Comparison of ENCODE assay signal across 8 cellular contexts in the genomic region with DNA sequence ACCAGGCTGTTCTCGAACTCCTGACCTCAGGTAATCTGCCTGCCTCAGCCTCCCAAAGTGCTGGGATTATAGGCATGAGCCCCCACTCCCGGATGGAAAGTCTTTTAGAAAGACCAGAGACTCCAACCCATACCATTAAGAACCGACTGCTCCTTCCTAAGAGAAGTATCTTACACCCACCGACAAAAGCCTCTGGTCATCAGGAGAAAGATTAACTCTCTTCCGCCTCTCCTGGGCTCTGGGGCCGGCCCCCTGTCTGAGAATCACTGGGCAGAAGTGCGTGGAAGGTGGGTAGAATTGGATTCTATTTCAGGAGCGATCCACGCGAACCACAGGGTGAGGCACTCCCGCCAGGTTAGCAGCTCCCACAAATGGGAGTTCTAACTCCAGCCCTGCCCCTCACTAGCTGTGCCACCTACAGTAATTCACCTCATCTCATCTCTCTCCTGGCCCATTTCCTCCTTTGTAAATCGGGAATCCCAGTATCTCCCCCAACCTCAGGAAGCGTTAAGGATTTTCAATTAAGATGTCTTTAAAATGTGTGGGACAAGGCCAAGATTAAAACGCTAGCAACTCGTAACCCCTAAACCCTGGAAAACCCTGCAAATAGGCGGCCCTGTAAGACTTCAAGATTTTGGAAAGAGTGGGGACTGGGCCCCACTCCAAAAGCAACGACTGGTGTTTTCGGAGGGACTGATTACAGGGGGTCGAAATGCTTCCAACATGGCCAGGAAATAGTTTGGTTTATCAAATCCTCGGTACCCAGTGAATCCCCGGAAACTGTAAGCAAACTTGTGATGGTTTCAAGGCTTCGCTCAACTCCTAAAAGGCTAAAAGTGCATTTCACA. TPM values are rescaled to one million over a fixed set of nuclear protein-coding genes. Genes with fewer than 3 reads are reported as not detected.
A peak's percentile ranks its signal among the peaks of the same experiment; 100 is the strongest.
DNase-seq lines count a peak whose midpoint lies in the region; ATAC-seq, FAIRE-seq and TF ChIP-seq lines count a peak whose summit lies in the region.

No MANE protein-coding gene starts in this region.

- peak overlapping the region; percentile 99 for H3K4me2 ChIP-seq in Karpas-422 (ENCODE audit: low read depth, low read length, poor library complexity, severe bottlenecking)

- H3K36me3 ChIP-seq in BJ (ENCODE audit: control insufficient read depth, insufficient read depth, low read length) (peaks cover 27% of the 10 kb centered on the region), Karpas-422 (ENCODE audit: insufficient read depth, low read length) (peaks cover 46% of the 10 kb centered on the region)
- peaks cover 30 to 50% (median 38%) of the 10 kb centered on the region in 3 experiments for H3K36me3 ChIP-seq in naive thymus-derived CD4-positive, alpha-beta T cell (ENCODE audit: control insufficient read depth in 2 of 3, insufficient read depth in 3 of 3, low read length in 3 of 3)

- peak overlapping the region; percentile 89 for H3K27ac ChIP-seq in Karpas-422 (ENCODE audit: low read length)
- peak overlapping the region; percentile 96 for H3K27ac ChIP-seq in naive thymus-derived CD4-positive, alpha-beta T cell (ENCODE audit: low read depth, low read length)

- H3K27me3 Mint-ChIP-seq in dendritic cell treated with granulocyte-macrophage colony-stimulating factor and Interleukin-4, amounts not matched to agents 40 ng/mL and 50 ng/mL, for 4 days: no peaks in the 10 kb centered on the region
- H3K27me3 Mint-ChIP-seq in naive thymus-derived CD4-positive, alpha-beta T cell: peaks cover 0 to 5% (median 0%) of the 10 kb centered on the region in 5 donors

- peaks cover 51% of the 10 kb centered on the region for H3K4me1 Mint-ChIP-seq in dendritic cell treated with granulocyte-macrophage colony-stimulating factor and Interleukin-4, amounts not matched to agents 40 ng/mL and 50 ng/mL, for 4 days (ENCODE audit: low read depth)
- H3K4me1 Mint-ChIP-seq in naive thymus-derived CD4-positive, alpha-beta T cell: peaks cover 44 to 77% (median 60%) of the 10 kb centered on the region in 7 donors

- no peak for TF ChIP-seq CTCF in BJ (IDR thresholded peaks at IDR 0.05; ENCODE audit: insufficient read depth, low read depth, low read length)

- H3K9ac ChIP-seq in Karpas-422 (ENCODE audit: low read length): peak overlapping the region; percentile 100

- H3K9me2 ChIP-seq in Karpas-422 (replicated peaks; ENCODE audit: insufficient read depth, low read length): no peaks in the 10 kb centered on the region

- H4K20me1 ChIP-seq in Karpas-422 (ENCODE audit: insufficient read depth, low read depth, low read length): peaks cover 29% of the 10 kb centered on the region

- intact Hi-C loops in dendritic cell treated with granulocyte-macrophage colony-stimulating factor and Interleukin-4, amounts not matched to agents 40 ng/mL and 50 ng/mL, for 4 days (cut with micrococcal nuclease): loop anchor here (1.0 to 10.0 kb wide), 2 partner anchors 15 to 114 kb away; no protein-coding TSS in a partner anchor
- intact Hi-C loops in naive thymus-derived CD4-positive, alpha-beta T cell (cut with micrococcal nuclease): no loop called here

- H3K4me1 ChIP-seq in Karpas-422 (ENCODE audit: low read length): peaks cover 34% of the 10 kb centered on the region
- H3K4me1 ChIP-seq in naive thymus-derived CD4-positive, alpha-beta T cell (ENCODE audit: control insufficient read depth in 2 of 2, insufficient read depth in 2 of 2, low read length in 2 of 2): peaks cover 36 to 52% of the 10 kb centered on the region in 2 donors

- no peak for ATAC-seq in naive thymus-derived CD4-positive, alpha-beta T cell
- ATAC-seq in GM21717 (IDR thresholded peaks at IDR 0.05; ENCODE audit: unreplicated experiment): no peak

- POLR2A ChIA-PET in BJ (lab: Charles Lee): interaction anchor here (0.7 to 1.0 kb wide), 4 partner anchors 9 to 84 kb away, joined by 3 to 8 read pairs (median 3); partner anchors contain the start of gene ECH1
- POLR2A ChIA-PET in naive thymus-derived CD4-positive, alpha-beta T cell (lab: Charles Lee): interaction anchor here (0.5 to 11.2 kb wide), 20 partner anchors 8 to 308 kb away, joined by 3 to 317 read pairs (median 5); partner anchors contain the start of genes ACTN4, ECH1, EIF3K and LGALS4

- no peak overlapping the region for H2AFZ ChIP-seq in Karpas-422 (ENCODE audit: low read length)

- H3K36me3 Mint-ChIP-seq in dendritic cell treated with granulocyte-macrophage colony-stimulating factor and Interleukin-4, amounts not matched to agents 40 ng/mL and 50 ng/mL, for 4 days (ENCODE audit: low read depth): peaks cover 87% of the 10 kb centered on the region
- H3K36me3 Mint-ChIP-seq in naive thymus-derived CD4-positive, alpha-beta T cell: peaks cover 12 to 40% (median 38%) of the 10 kb centered on the region in 5 donors

- no peaks in the 10 kb centered on the region for H3K27me3 ChIP-seq in BJ (ENCODE audit: control insufficient read depth, insufficient read depth, low read length)
- no peaks in the 10 kb centered on the region for H3K27me3 ChIP-seq in Karpas-422 (ENCODE audit: low read length)
- H3K27me3 ChIP-seq in naive thymus-derived CD4-positive, alpha-beta T cell (ENCODE audit: control insufficient read depth in 2 of 2, insufficient read depth in 2 of 2, low read length in 2 of 2): no peaks in the 10 kb centered on the region

- CTCF ChIA-PET in BJ (lab: Yijun Ruan, JAX): interaction anchor here (0.7 to 1.7 kb wide), 5 partner anchors 11 to 39 kb away, joined by 3 to 6 read pairs (median 3); no protein-coding TSS in a partner anchor
- CTCF ChIA-PET in naive thymus-derived CD4-positive, alpha-beta T cell (lab: Charles Lee): interaction anchor here (0.9 to 1.5 kb wide), 3 partner anchors 11 to 21 kb away, joined by 3 to 4 read pairs (median 3); no protein-coding TSS in a partner anchor

- FAIRE-seq in H54 (lab: Jason Lieb, UNC): no peak

- H3K27ac Mint-ChIP-seq in dendritic cell treated with granulocyte-macrophage colony-stimulating factor and Interleukin-4, amounts not matched to agents 40 ng/mL and 50 ng/mL, for 4 days: peak overlapping the region; percentile 99
- H3K27ac Mint-ChIP-seq in naive thymus-derived CD4-positive, alpha-beta T cell: peak overlapping the region; percentile 92 to 100 (median 97)

- H3K79me2 ChIP-seq in Karpas-422 (ENCODE audit: low read length): peaks cover 50% of the 10 kb centered on the region

- H3K4me3 ChIP-seq in BJ (ENCODE audit: low read depth, low read length): peak overlapping the region; percentile 56
- peak overlapping the region; percentile 86 for H3K4me3 ChIP-seq in Karpas-422 (ENCODE audit: low read length)
- peak overlapping the region; percentile 57 for H3K4me3 ChIP-seq in naive thymus-derived CD4-positive, alpha-beta T cell (ENCODE audit: low read length)

- no peak for DNase-seq in BJ (ENCODE audit: low read depth)
- peak; percentile 40 for DNase-seq in Karpas-422
- DNase-seq in naive thymus-derived CD4-positive, alpha-beta T cell: no peak
- no peak for DNase-seq in midbrain (lab: John Stamatoyannopoulos, UW)
- DNase-seq in H54 (ENCODE audit: insufficient read length, low spot score): no peak
- no peak for DNase-seq in middle frontal gyrus (ENCODE audit: extremely low spot score, low spot score)

- peak overlapping the region; percentile 88 for H3K4me3 Mint-ChIP-seq in dendritic cell treated with granulocyte-macrophage colony-stimulating factor and Interleukin-4, amounts not matched to agents 40 ng/mL and 50 ng/mL, for 4 days
- H3K4me3 Mint-ChIP-seq in naive thymus-derived CD4-positive, alpha-beta T cell: peak overlapping the region; percentile 88 to 99 (median 94)

- no peaks in the 10 kb centered on the region for H3K9me3 Mint-ChIP-seq in dendritic cell treated with granulocyte-macrophage colony-stimulating factor and Interleukin-4, amounts not matched to agents 40 ng/mL and 50 ng/mL, for 4 days
- H3K9me3 Mint-ChIP-seq in naive thymus-derived CD4-positive, alpha-beta T cell: peaks cover 0 to 14% (median 0%) of the 10 kb centered on the region in 11 donors

- no peaks in the 10 kb centered on the region for H3K9me3 ChIP-seq in Karpas-422 (ENCODE audit: low read length)
- no peaks in the 10 kb centered on the region for H3K9me3 ChIP-seq in naive thymus-derived CD4-positive, alpha-beta T cell (ENCODE audit: control insufficient read depth in 2 of 3, low read length in 3 of 3)

- TF ChIP-seq POLR2A in H54 (IDR thresholded peaks at IDR 0.05; ENCODE audit: low read depth, low read length): no peak

RNA-seq across cellular contexts. Expression of gene HNRNPL, which starts 1.3 kb away (rescaled TPM):
- 266 and 342 TPM in 2 replicates for polyA plus RNA-seq in BJ (2011; rRNA removed)
- polyA minus RNA-seq in BJ (2011; rRNA and poly(A)+ RNA removed): 228 and 270 TPM in 2 replicates
- total RNA-seq in Karpas-422 (2014; rRNA removed; shearing (Covaris generic); ENCODE audit: low replicate concordance): 212 and 217 TPM in 2 replicates
- 100 to 1,000 TPM; 339 to 539 (median 505) TPM for total RNA-seq in naive thymus-derived CD4-positive, alpha-beta T cell
- polyA plus RNA-seq in naive thymus-derived CD4-positive, alpha-beta T cell: 10 to 100 TPM; 70.6 to 78.7 TPM

RNA-seq across cellular contexts. Expression of gene ECH1, which starts 16.9 kb away (rescaled TPM):
- polyA plus RNA-seq in BJ (2011; rRNA removed): 75.6 and 124 TPM in 2 replicates
- 21.2 and 31.1 TPM in 2 replicates for polyA minus RNA-seq in BJ (2011; rRNA and poly(A)+ RNA removed)
- 150 and 162 TPM in 2 replicates for total RNA-seq in Karpas-422 (2014; rRNA removed; shearing (Covaris generic); ENCODE audit: low replicate concordance)
- 100 to 1,000 TPM in 4 of 5 experiments, 10 to 100 TPM in 1; 71.9 to 149 (median 114) TPM for total RNA-seq in naive thymus-derived CD4-positive, alpha-beta T cell
- 100 to 1,000 TPM; 216 to 279 TPM for polyA plus RNA-seq in naive thymus-derived CD4-positive, alpha-beta T cell

RNA-seq across cellular contexts. Expression of gene RINL, which starts 29.6 kb away (rescaled TPM):
- polyA plus RNA-seq in BJ (2011; rRNA removed): 1.9 TPM in 2 replicates
- polyA minus RNA-seq in BJ (2011; rRNA and poly(A)+ RNA removed): 0.90 and 1.1 TPM in 2 replicates
- total RNA-seq in Karpas-422 (2014; rRNA removed; shearing (Covaris generic); ENCODE audit: low replicate concordance): 69.3 and 77.5 TPM in 2 replicates
- 10 to 100 TPM; 32.8 to 75.9 (median 64.0) TPM for total RNA-seq in naive thymus-derived CD4-positive, alpha-beta T cell
- 10 to 100 TPM; 35.3 to 36.1 TPM for polyA plus RNA-seq in naive thymus-derived CD4-positive, alpha-beta T cell

RNA-seq across cellular contexts. Expression of gene LGALS4, which starts 35.8 kb away (rescaled TPM):
- 0.28 and 0.53 TPM in 2 replicates for polyA plus RNA-seq in BJ (2011; rRNA removed)
- not detected in 2 replicates for polyA minus RNA-seq in BJ (2011; rRNA and poly(A)+ RNA removed)
- 0.52 and 1.4 TPM in 2 replicates for total RNA-seq in Karpas-422 (2014; rRNA removed; shearing (Covaris generic); ENCODE audit: low replicate concordance)
- 1 to 10 TPM; 2.3 to 9.8 (median 7.2) TPM for total RNA-seq in naive thymus-derived CD4-positive, alpha-beta T cell
- under 1 TPM; 0.13 to 0.31 TPM for polyA plus RNA-seq in naive thymus-derived CD4-positive, alpha-beta T cell

RNA-seq across cellular contexts. Expression of gene SIRT2, which starts 50.9 kb away (rescaled TPM):
- polyA plus RNA-seq in BJ (2011; rRNA removed): 44.4 and 71.8 TPM in 2 replicates
- polyA minus RNA-seq in BJ (2011; rRNA and poly(A)+ RNA removed): 15.4 and 35.5 TPM in 2 replicates
- total RNA-seq in Karpas-422 (2014; rRNA removed; shearing (Covaris generic); ENCODE audit: low replicate concordance): 19.5 and 24.7 TPM in 2 replicates
- total RNA-seq in naive thymus-derived CD4-positive, alpha-beta T cell: 10 to 100 TPM; 42.9 to 78.5 (median 54.0) TPM
- 10 to 100 TPM; 30.7 to 39.5 TPM for polyA plus RNA-seq in naive thymus-derived CD4-positive, alpha-beta T cell
